In the genomic region with DNA sequence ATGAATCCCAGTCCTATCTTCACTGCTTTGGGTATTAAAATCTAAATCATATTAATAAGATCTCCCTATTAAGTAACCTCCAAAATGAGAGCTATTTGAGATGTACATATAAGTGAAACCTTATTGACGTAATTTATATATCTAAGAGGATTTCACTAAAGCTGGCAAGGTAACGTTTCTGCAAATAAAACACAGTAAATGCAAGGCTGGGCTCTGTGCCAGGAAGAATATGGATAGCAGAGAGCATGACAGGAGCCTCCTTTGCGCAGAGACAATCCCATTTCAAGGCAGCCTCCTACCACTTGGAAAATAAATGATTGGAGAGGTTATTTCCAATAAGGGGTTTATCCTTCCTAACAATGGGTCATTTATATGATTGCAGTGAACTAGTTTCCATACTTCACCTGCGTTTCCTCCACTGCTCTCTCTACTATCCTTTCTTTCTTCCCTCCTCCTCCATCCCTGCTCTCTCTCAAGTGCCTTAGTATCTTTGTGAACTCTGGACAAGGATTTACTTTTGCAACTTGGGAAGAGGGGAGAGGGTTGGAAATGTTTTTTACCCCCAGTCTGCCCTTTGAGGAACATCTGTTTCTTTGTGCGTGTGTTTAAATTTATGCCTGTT, we compare ENCODE assay signal across 8 cellular contexts. TPM values are rescaled to one million over a fixed set of nuclear protein-coding genes. Genes with fewer than 3 reads are reported as not detected.
A peak's percentile ranks its signal among the peaks of the same experiment; 100 is the strongest.
DNase-seq lines count a peak whose midpoint lies in the region; ATAC-seq, FAIRE-seq and TF ChIP-seq lines count a peak whose summit lies in the region.

No MANE protein-coding gene starts in this region.

- peaks cover 46% of the 10 kb centered on the region for H3K4me1 ChIP-seq in PC-3 (ENCODE audit: insufficient read depth, low read length)
- H3K4me1 ChIP-seq in esophagus (ENCODE audit: control insufficient read depth in 2 of 2, insufficient read depth in 2 of 2, low read length in 1 of 2) = no peaks in the 10 kb centered on the region
- peaks cover 4 to 12% of the 10 kb centered on the region in 2 donors for H3K4me1 ChIP-seq in small intestine (ENCODE audit: control insufficient read depth in 2 of 2, insufficient read depth in 1 of 2, low read depth in 1 of 2, low read length in 1 of 2)

- WGBS in esophagus, 2 donors = 25 to 28% methylated on average over 5 of the region's 5 CpGs
- 18 to 34% (median 24%) methylated on average over 5 of the region's 5 CpGs for WGBS in small intestine, 3 donors

- H2AFZ ChIP-seq in PC-3 (ENCODE audit: low read length) = peak overlapping the region; percentile 78

- H3K9me3 ChIP-seq in PC-3 (ENCODE audit: low read length) = no peaks in the 10 kb centered on the region
- H3K9me3 ChIP-seq in esophagus (ENCODE audit: control insufficient read depth in 2 of 2, insufficient read depth in 1 of 2, low read depth in 1 of 2, low read length in 1 of 2) = no peaks in the 10 kb centered on the region
- no peaks in the 10 kb centered on the region for H3K9me3 ChIP-seq in small intestine (ENCODE audit: control insufficient read depth, low read depth)

- H3F3A ChIP-seq in PC-3 (ENCODE audit: low read length, unreplicated experiment) = no peaks in the 10 kb centered on the region

- peak overlapping the region; percentile 35 for H3K9ac ChIP-seq in PC-3 (ENCODE audit: low read length)

- no peaks in the 10 kb centered on the region for H4K20me1 ChIP-seq in PC-3 (ENCODE audit: low read length)

- H3K36me3 ChIP-seq in PC-3 (ENCODE audit: low read depth, low read length) (no peaks in the 10 kb centered on the region), esophagus (ENCODE audit: control insufficient read depth in 2 of 2, insufficient read depth in 2 of 2, low read length in 1 of 2) (no peaks in the 10 kb centered on the region), small intestine (ENCODE audit: control insufficient read depth in 2 of 2, insufficient read depth in 2 of 2, low read length in 2 of 2) (no peaks in the 10 kb centered on the region)

- H3K27me3 ChIP-seq in PC-3 (ENCODE audit: low read length) = no peaks in the 10 kb centered on the region
- no peaks in the 10 kb centered on the region for H3K27me3 ChIP-seq in esophagus (ENCODE audit: control insufficient read depth in 1 of 2, insufficient read depth in 2 of 2, low read length in 2 of 2)
- H3K27me3 ChIP-seq in small intestine (ENCODE audit: control insufficient read depth in 2 of 2, insufficient read depth in 2 of 2, low read length in 2 of 2) = no peaks in the 10 kb centered on the region

- BruUV-seq in PC-3 (replicated peaks; lab: Mats Ljungman, UMichigan) = no TSS peak

- ATAC-seq in PC-3 (no peak), GM21360 (IDR thresholded peaks at IDR 0.05; ENCODE audit: unreplicated experiment) (no peak), GM21723 (IDR thresholded peaks at IDR 0.05; ENCODE audit: unreplicated experiment) (no peak)

- intact Hi-C loops in PC-3 (cut with micrococcal nuclease) = no loop called here

- POLR2A ChIA-PET in PC-3 (lab: Charles Lee; ENCODE audit: unreplicated experiment) = interaction anchor here (0.7 kb wide), 1 partner anchor 509 kb away, joined by 3 read pairs; no protein-coding TSS in a partner anchor

- H3K4me3 ChIP-seq in PC-3 (ENCODE audit: low read length) (peak overlapping the region; percentile 76), esophagus (ENCODE audit: low read depth in 1 of 2, low read length in 2 of 2) (no peak overlapping the region), small intestine (ENCODE audit: low read depth in 1 of 2, low read length in 2 of 2) (peak overlapping the region in 1 of 2 donors; percentile 28)

- no peak for FAIRE-seq in small intestine (lab: Jason Lieb, UNC)

- H3K4me2 ChIP-seq in PC-3 (ENCODE audit: low read length) = peak overlapping the region; percentile 93

- H3K79me2 ChIP-seq in PC-3 (ENCODE audit: low read length) = peaks cover 14% of the 10 kb centered on the region

- H3K27ac ChIP-seq in PC-3 (ENCODE audit: low read length) = peak overlapping the region; percentile 60
- peak overlapping the region; percentile 8 to 19 for H3K27ac ChIP-seq in esophagus (ENCODE audit: low read depth in 2 of 2, low read length in 1 of 2)
- peak overlapping the region; percentile 17 to 35 for H3K27ac ChIP-seq in small intestine (ENCODE audit: low read depth in 1 of 2, low read length in 1 of 2)

- no peaks in the 10 kb centered on the region for H3K9me2 ChIP-seq in PC-3 (replicated peaks; ENCODE audit: low read length)

- peak; percentile 68 for DNase-seq in DMS53 (lab: John Stamatoyannopoulos, UW)
- DNase-seq in DMS53 treated with DMSO at 0.1 percent for 48 hours (lab: John Stamatoyannopoulos, UW; ENCODE audit: unreplicated experiment) = no peak
- peak; percentile 60 for DNase-seq in PC-3
- peak; percentile 39 for DNase-seq in small intestine
- no peak for DNase-seq in SK-N-DZ (ENCODE audit: low spot score)

- no peak for TF ChIP-seq CTCF in PC-3 (conservative IDR thresholded peaks at IDR 0.05; ENCODE audit: low read depth, low read length)

- CTCF ChIA-PET in PC-3 (lab: Charles Lee) = no interaction called here

RNA-seq across cellular contexts. Expression of a gene that starts 3.0 kb away (rescaled TPM):
- total RNA-seq in PC-3 (2014; rRNA removed) = 5.2 and 12.7 TPM in 2 replicates
- polyA plus RNA-seq in esophagus (10 to 100 TPM in 1 of 2 donors, 1 to 10 TPM in 1; 9.0 to 11.0 TPM), small intestine (1 to 10 TPM; 1.6 to 9.7 (median 2.5) TPM)
- 0.93 and 1.3 TPM in 2 replicates for polyA plus RNA-seq in SK-N-DZ (2014; cell fraction: cytosol; rRNA removed)
- polyA plus RNA-seq in SK-N-DZ (2014; cell fraction: nucleus; rRNA removed) = 0.22 and 0.55 TPM in 2 replicates

Comparison
In these comparisons a context has a peak if more than half of its experiments do, and no peak if none do; other contexts are left out.
1. DNase-seq: peak in DMS53 (single experiment), PC-3 (single experiment) and small intestine (single experiment); none in DMS53 treated with DMSO at 0.1 percent for 48 hours (single experiment) and SK-N-DZ (single experiment).
2. Peak in every context shown above with its lines, with median percentiles within 50 percentile points of each other: H3K27ac ChIP-seq.